ENCODE assay signal across 9 cellular contexts in genomic region chr9:132162764-132163456, GRCh38. TPM values are rescaled to one million over a fixed set of nuclear protein-coding genes. Genes with fewer than 3 reads are reported as not detected.
DNase-seq lines count a peak whose midpoint lies in the region; ATAC-seq, FAIRE-seq and TF ChIP-seq lines count a peak whose summit lies in the region.
"Had no signal": no experiment of that assay in that cellular context is flagged by ENCODE, and none has a peak within 500 bp of the region (broad histone marks: within the 10 kb centered on the region; RNA-seq: fewer than 3 reads in every experiment).

No MANE protein-coding gene starts in this region.

- H3K27ac ChIP-seq in keratinocyte (ENCODE audit: control insufficient read depth, insufficient read depth, low read length), result no peak overlapping the region
- H3K27ac ChIP-seq in stomach smooth muscle (ENCODE audit: low read length), result no peak overlapping the region

- peaks cover 45% of the 10 kb centered on the region for H3K27me3 Mint-ChIP-seq in activated CD4-positive, alpha-beta T cell treated with anti-CD3 and anti-CD28 coated beads for 36 hours
- H3K27me3 Mint-ChIP-seq in activated naive CD8-positive, alpha-beta T cell treated with anti-CD3 and anti-CD28 coated beads, Interleukin-2, amount 50 U/mL, for 24 hours, result peaks cover 59% of the 10 kb centered on the region

- POLR2A ChIA-PET in activated CD4-positive, alpha-beta T cell treated with anti-CD3 and anti-CD28 coated beads for 36 hours (lab: Charles Lee), result interaction anchor here (0.6 kb wide), 1 partner anchor 520 kb away, joined by 3 read pairs; no protein-coding TSS in a partner anchor

- no peaks in the 10 kb centered on the region for H3K9me3 ChIP-seq in keratinocyte (ENCODE audit: control insufficient read depth, low read depth, low read length)
- no peaks in the 10 kb centered on the region for H3K9me3 ChIP-seq in stomach smooth muscle (ENCODE audit: control insufficient read depth in 2 of 2, low read length in 2 of 2)

- H3K4me3 Mint-ChIP-seq in activated CD4-positive, alpha-beta T cell treated with anti-CD3 and anti-CD28 coated beads for 36 hours, result peak overlapping the region; percentile 76
- H3K4me3 Mint-ChIP-seq in activated naive CD8-positive, alpha-beta T cell treated with anti-CD3 and anti-CD28 coated beads, Interleukin-2, amount 50 U/mL, for 24 hours, result peak overlapping the region; percentile 85

- peaks cover 9% of the 10 kb centered on the region for H4K20me1 ChIP-seq in keratinocyte (ENCODE audit: control insufficient read depth, extremely low read depth, insufficient read depth, low read length)

- peaks cover 4% of the 10 kb centered on the region for H3K4me1 Mint-ChIP-seq in activated CD4-positive, alpha-beta T cell treated with anti-CD3 and anti-CD28 coated beads for 36 hours
- H3K4me1 Mint-ChIP-seq in activated naive CD8-positive, alpha-beta T cell treated with anti-CD3 and anti-CD28 coated beads, Interleukin-2, amount 50 U/mL, for 24 hours, result peaks cover 11% of the 10 kb centered on the region

- no peaks in the 10 kb centered on the region for H3K36me3 Mint-ChIP-seq in activated CD4-positive, alpha-beta T cell treated with anti-CD3 and anti-CD28 coated beads for 36 hours (ENCODE audit: low read depth)
- H3K36me3 Mint-ChIP-seq in activated naive CD8-positive, alpha-beta T cell treated with anti-CD3 and anti-CD28 coated beads, Interleukin-2, amount 50 U/mL, for 24 hours (ENCODE audit: low read depth), result no peaks in the 10 kb centered on the region

- no peaks in the 10 kb centered on the region for H3K9me1 ChIP-seq in keratinocyte (ENCODE audit: control insufficient read depth, extremely low read depth, insufficient read depth, low read length)

- TF ChIP-seq CTCF in keratinocyte (optimal IDR thresholded peaks at IDR 0.05 in 1 of 3, IDR thresholded peaks at IDR 0.05 in 1 of 3, conservative IDR thresholded peaks at IDR 0.05 in 1 of 3; ENCODE audit: extremely low read depth in 1 of 3, insufficient read depth in 2 of 3, low read length in 3 of 3), result no peak

- H3K36me3 ChIP-seq in keratinocyte (ENCODE audit: control insufficient read depth in 2 of 2, extremely low read depth in 1 of 2, insufficient read depth in 2 of 2, low read length in 2 of 2) (no peaks in the 10 kb centered on the region), stomach smooth muscle (ENCODE audit: control insufficient read depth in 2 of 2, insufficient read depth in 2 of 2, low read length in 2 of 2) (no peaks in the 10 kb centered on the region)

- H3K9ac ChIP-seq in keratinocyte (ENCODE audit: control insufficient read depth, extremely low read depth, insufficient read depth, low read length) (no peak overlapping the region), stomach smooth muscle (ENCODE audit: low read length in 2 of 2) (peak overlapping the region in 1 of 2 donors; percentile 22)

- dilution Hi-C loops in keratinocyte (cut with MboI; ENCODE audit: extremely low pct_ligation_motif_present, low sequenced_read_pairs), result loop anchor here (25.0 kb wide), 1 partner anchor 351 kb away; no protein-coding TSS in a partner anchor

- peaks cover 3% of the 10 kb centered on the region for H3K4me1 ChIP-seq in keratinocyte (ENCODE audit: control insufficient read depth, extremely low read depth, insufficient read depth, low read length)
- H3K4me1 ChIP-seq in stomach smooth muscle (ENCODE audit: control insufficient read depth, insufficient read depth, low read length), result peaks cover 30% of the 10 kb centered on the region

- H2AFZ ChIP-seq in keratinocyte (ENCODE audit: control insufficient read depth, low read length), result no peak overlapping the region

- peaks cover 91% of the 10 kb centered on the region for H3K27me3 ChIP-seq in keratinocyte (ENCODE audit: control insufficient read depth, extremely low read depth, insufficient read depth, low read length)
- H3K27me3 ChIP-seq in stomach smooth muscle (ENCODE audit: control insufficient read depth in 1 of 2, insufficient read depth in 2 of 2, low read length in 2 of 2), result peaks cover 50% of the 10 kb centered on the region in 2 donors

- no peak overlapping the region for H3K27ac Mint-ChIP-seq in activated CD4-positive, alpha-beta T cell treated with anti-CD3 and anti-CD28 coated beads for 36 hours
- H3K27ac Mint-ChIP-seq in activated naive CD8-positive, alpha-beta T cell treated with anti-CD3 and anti-CD28 coated beads, Interleukin-2, amount 50 U/mL, for 24 hours, result no peak overlapping the region

- peak overlapping the region; percentile 82 for H3K4me2 ChIP-seq in keratinocyte (ENCODE audit: control insufficient read depth, extremely low read depth, insufficient read depth, low read depth, low read length)

- no peaks in the 10 kb centered on the region for H3K9me3 Mint-ChIP-seq in activated CD4-positive, alpha-beta T cell treated with anti-CD3 and anti-CD28 coated beads for 36 hours (ENCODE audit: low read depth)
- no peaks in the 10 kb centered on the region for H3K9me3 Mint-ChIP-seq in activated naive CD8-positive, alpha-beta T cell treated with anti-CD3 and anti-CD28 coated beads, Interleukin-2, amount 50 U/mL, for 24 hours

- no peaks in the 10 kb centered on the region for H3K79me2 ChIP-seq in keratinocyte (ENCODE audit: control insufficient read depth, insufficient read depth, low read length)

- intact Hi-C loops in activated CD4-positive, alpha-beta T cell treated with anti-CD3 and anti-CD28 coated beads for 36 hours (cut with DNase I, micrococcal nuclease), result loop anchor here (1.0 to 5.0 kb wide), 2 partner anchors 81 to 84 kb away; partner anchors contain the start of gene MED27 (in 1 of the 2)

- ATAC-seq in activated CD4-positive, alpha-beta T cell treated with anti-CD3 and anti-CD28 coated beads for 36 hours, result no peak
- no peak for ATAC-seq in activated naive CD8-positive, alpha-beta T cell treated with anti-CD3 and anti-CD28 coated beads, Interleukin-2, amount 50 U/mL, for 24 hours

- FAIRE-seq in keratinocyte (lab: Jason Lieb, UNC) (no peak), frontal cortex (lab: Jason Lieb, UNC) (no peak)

- CTCF ChIA-PET in activated CD4-positive, alpha-beta T cell treated with anti-CD3 and anti-CD28 coated beads for 36 hours (lab: Charles Lee), result interaction anchor here (0.6 to 1.5 kb wide), 2 partner anchors 62 to 90 kb away, joined by 3 to 4 read pairs; no protein-coding TSS in a partner anchor

- peak overlapping the region in 2 of 3 experiments; percentile 65 to 75 for H3K4me3 ChIP-seq in keratinocyte (ENCODE audit: control insufficient read depth in 2 of 3, extremely low read depth in 1 of 3, insufficient read depth in 2 of 3, low read depth in 1 of 3, low read length in 3 of 3)
- peak overlapping the region; percentile 65 to 73 for H3K4me3 ChIP-seq in stomach smooth muscle (ENCODE audit: low read length in 2 of 2)

- peak; percentile 24 for DNase-seq in activated CD4-positive, alpha-beta T cell treated with anti-CD3 and anti-CD28 coated beads for 36 hours
- no peak for DNase-seq in activated CD4-positive, alpha-beta T cell treated with anti-CD3 and anti-CD28 coated beads, Interleukin-2, amount 50 U/mL, for 4 hours
- peak; percentile 11 for DNase-seq in activated naive CD8-positive, alpha-beta T cell treated with anti-CD3 and anti-CD28 coated beads, Interleukin-2, amount 50 U/mL, for 24 hours
- DNase-seq in keratinocyte (ENCODE audit: low read depth, low spot score) (no peak), SKM-1 treated with dmso at 0.1 percent for 144 hours (lab: John Stamatoyannopoulos, UW; ENCODE audit: unreplicated experiment) (no peak), AML-193 (lab: John Stamatoyannopoulos, UW) (no peak), frontal cortex (ENCODE audit: low spot score in 2 of 2) (no peak)
- DNase-seq: T1000 had no signal

RNA-seq across cellular contexts. Expression of gene NTNG2, which starts 1.1 kb away (rescaled TPM):
- total RNA-seq in activated CD4-positive, alpha-beta T cell treated with anti-CD3 and anti-CD28 coated beads for 36 hours, result 1 to 10 TPM; 1.8 to 2.0 TPM
- polyA plus RNA-seq in keratinocyte, result 0.05 to 0.17 TPM (median 0.06 TPM) in 3 replicates
- polyA plus RNA-seq in keratinocyte (2011; ENCODE audit: low read depth), result not detected
- polyA plus RNA-seq in keratinocyte (2011; cell fraction: cytosol; rRNA removed), result 0.09 and 0.53 TPM in 2 replicates
- polyA plus RNA-seq in keratinocyte (2011; cell fraction: nucleus; rRNA removed), result 0.41 and 0.64 TPM in 2 replicates
- polyA plus RNA-seq in keratinocyte (2012; ENCODE audit: low replicate concordance), result 0.05 and 0.13 TPM in 2 replicates
- polyA minus RNA-seq in keratinocyte, result 0.07 to 0.16 TPM (median 0.10 TPM) in 3 replicates
- polyA minus RNA-seq in keratinocyte (2011; cell fraction: cytosol; rRNA and poly(A)+ RNA removed), result not detected
- 0.31 and 0.32 TPM in 2 replicates for polyA minus RNA-seq in keratinocyte (2011; cell fraction: nucleus; rRNA and poly(A)+ RNA removed)
- 16.3 TPM for total RNA-seq in frontal cortex

Comparison
In these comparisons a context has a peak if more than half of its experiments do, and no peak if none do; other contexts are left out.
1. DNase-seq: peak in activated CD4-positive, alpha-beta T cell treated with anti-CD3 and anti-CD28 coated beads for 36 hours (single experiment) and activated naive CD8-positive, alpha-beta T cell treated with anti-CD3 and anti-CD28 coated beads, Interleukin-2, amount 50 U/mL, for 24 hours (single experiment); none in activated CD4-positive, alpha-beta T cell treated with anti-CD3 and anti-CD28 coated beads, Interleukin-2, amount 50 U/mL, for 4 hours (0 of 2), keratinocyte (single experiment), SKM-1 treated with dmso at 0.1 percent for 144 hours (single experiment), AML-193 (0 of 2) and frontal cortex (0 of 2).